In the genomic region with DNA sequence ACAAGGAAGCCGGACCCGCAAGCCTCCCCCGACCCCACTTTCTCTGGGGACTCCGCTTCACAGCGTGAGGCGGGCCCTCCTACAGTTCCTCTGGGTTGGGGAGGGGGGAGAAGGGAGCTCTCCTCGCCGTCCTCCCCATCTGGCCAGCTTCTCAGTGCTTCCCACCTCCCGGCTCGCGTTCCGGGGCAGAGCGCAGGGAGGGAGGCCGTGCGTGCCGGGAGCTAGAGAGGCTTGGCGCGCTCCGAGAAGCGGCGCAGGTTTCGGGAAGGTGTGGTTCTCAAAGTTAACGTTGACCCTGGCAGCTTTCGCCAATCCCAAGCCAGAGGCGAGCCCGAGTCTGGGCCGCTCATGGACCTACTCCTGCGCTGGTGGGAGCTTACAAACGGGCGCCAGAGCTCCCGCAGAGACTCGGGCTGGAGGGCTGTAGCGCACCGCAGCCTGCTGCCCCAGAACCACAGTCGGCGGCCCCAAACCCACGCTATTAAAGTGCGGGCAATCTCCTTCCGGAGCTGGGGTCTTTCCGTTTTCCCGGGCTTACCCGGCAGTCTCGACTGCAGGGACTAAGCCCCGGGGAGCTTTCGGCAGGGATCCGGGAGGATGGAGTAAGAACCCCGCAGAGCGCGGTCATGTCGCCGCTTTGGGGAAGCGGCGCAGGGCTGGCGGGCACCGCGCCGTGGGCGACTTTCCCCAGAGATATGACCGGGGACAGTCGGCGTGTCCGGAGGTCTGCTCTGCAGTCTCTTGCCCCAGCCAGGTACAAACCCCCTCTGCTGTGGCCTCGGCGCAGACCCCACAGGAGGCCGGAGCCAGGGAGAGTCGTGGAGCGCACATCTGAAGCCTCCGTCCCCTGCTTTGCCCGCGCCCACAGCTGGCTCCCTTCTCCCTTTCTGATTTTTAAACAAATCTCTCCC, we compare ENCODE assay signal across 9 cellular contexts. TPM values are rescaled to one million over a fixed set of nuclear protein-coding genes. Genes with fewer than 3 reads are reported as not detected.
A peak's percentile ranks its signal among the peaks of the same experiment; 100 is the strongest.
DNase-seq lines count a peak whose midpoint lies in the region; ATAC-seq, FAIRE-seq and TF ChIP-seq lines count a peak whose summit lies in the region.
"Had no signal": no experiment of that assay in that cellular context is flagged by ENCODE, and none has a peak within 500 bp of the region (broad histone marks: within the 10 kb centered on the region; RNA-seq: fewer than 3 reads in every experiment).

No MANE protein-coding gene starts in this region.

- H3K4me3 ChIP-seq in GM23338 (peak overlapping the region; percentile 87), cardiac fibroblast (replicated peaks in 1 of 2; ENCODE audit: low read depth in 2 of 2, low read length in 2 of 2) (peak overlapping the region; percentile 83 to 94), smooth muscle cell (peak overlapping the region; percentile 95)

- WGBS in smooth muscle cell (ENCODE audit: low lambda C conversion rate), result under 1% methylated on average over 68 of the region's 70 CpGs

- peak overlapping the region; percentile 76 for H3K4me3 Mint-ChIP-seq in GM23338

- no peak for TF ChIP-seq POLR2A in GM12891 (IDR thresholded peaks at IDR 0.05; ENCODE audit: low read depth, low read length)

- no peaks in the 10 kb centered on the region for H3K36me3 Mint-ChIP-seq in GM23338 (ENCODE audit: low read depth)

- peaks cover 69% of the 10 kb centered on the region for H3K27me3 ChIP-seq in GM23338 (ENCODE audit: insufficient read depth)
- no peaks in the 10 kb centered on the region for H3K27me3 ChIP-seq in smooth muscle cell (ENCODE audit: low read depth)

- no peaks in the 10 kb centered on the region for H4K20me1 ChIP-seq in GM23338 (replicated peaks; ENCODE audit: insufficient read depth)
- peaks cover 58% of the 10 kb centered on the region for H4K20me1 ChIP-seq in smooth muscle cell (ENCODE audit: low read depth)

- H3K79me2 ChIP-seq in GM23338 (replicated peaks; ENCODE audit: insufficient read depth), result 0 out of 2 replicates have a peak, but pooled peaks cover 6% of the 10 kb centered on the region
- peaks cover 98% of the 10 kb centered on the region for H3K79me2 ChIP-seq in smooth muscle cell (ENCODE audit: low read depth)

- H3K4me2 ChIP-seq in GM23338, result peak overlapping the region; percentile 92
- peak overlapping the region; percentile 92 for H3K4me2 ChIP-seq in smooth muscle cell

- peak overlapping the region; percentile 95 for H3K9ac ChIP-seq in smooth muscle cell (ENCODE audit: low read depth)

- ATAC-seq in GM23338 (peak; percentile 26), HG03521 (IDR thresholded peaks at IDR 0.05; ENCODE audit: unreplicated experiment) (no peak)

- no peaks in the 10 kb centered on the region for H3K36me3 ChIP-seq in GM23338 (ENCODE audit: insufficient read depth)
- no peaks in the 10 kb centered on the region for H3K36me3 ChIP-seq in smooth muscle cell (ENCODE audit: low read depth)

- DNase-seq in GM23338 (ENCODE audit: low spot score), result peak; percentile 53
- DNase-seq in cardiac fibroblast (ENCODE audit: low read depth in 2 of 2), result peak in 1 of 2 donors; percentile 56
- DNase-seq in kidney tubule cell (ENCODE audit: low spot score), result peak; percentile 11
- no peak for DNase-seq in smooth muscle cell (lab: John Stamatoyannopoulos, UW; ENCODE audit: unreplicated experiment)
- no peak for DNase-seq in GM12891 (ENCODE audit: insufficient read length, low spot score)
- DNase-seq in SKM-1 treated with dmso at 0.1 percent for 144 hours (lab: John Stamatoyannopoulos, UW; ENCODE audit: unreplicated experiment), result no peak
- no peak for DNase-seq in DMS114 treated with DMSO at 0.1 percent for 48 hours (lab: John Stamatoyannopoulos, UW; ENCODE audit: unreplicated experiment)

- no peak for FAIRE-seq in GM12891 (lab: Jason Lieb, UNC)

- H3K27ac ChIP-seq in GM23338 (ENCODE audit: low read depth) (no peak overlapping the region), smooth muscle cell (ENCODE audit: low read depth) (peak overlapping the region; percentile 92)

- TF ChIP-seq CTCF in GM23338 (conservative IDR thresholded peaks at IDR 0.05; ENCODE audit: low read depth in 2 of 2) (no peak), cardiac fibroblast (IDR thresholded peaks at IDR 0.05; ENCODE audit: low read depth, low read length) (no peak), smooth muscle cell (IDR thresholded peaks at IDR 0.05; ENCODE audit: borderline replicate concordance, insufficient read depth, poor library complexity, severe bottlenecking) (no peak)

- H3F3A ChIP-seq in GM23338 (replicated peaks; ENCODE audit: low read depth), result no peaks in the 10 kb centered on the region
- peaks cover 50% of the 10 kb centered on the region for H3F3A ChIP-seq in smooth muscle cell (ENCODE audit: low read depth)

- H3K27me3 Mint-ChIP-seq in GM23338 (ENCODE audit: insufficient read depth, low read depth, poor library complexity), result peaks cover 48% of the 10 kb centered on the region

- H3K9me3 ChIP-seq in smooth muscle cell (replicated peaks; ENCODE audit: low read depth), result no peaks in the 10 kb centered on the region

- peaks cover 34% of the 10 kb centered on the region for H3K4me1 ChIP-seq in GM23338 (ENCODE audit: insufficient read depth)
- peaks cover 34% of the 10 kb centered on the region for H3K4me1 ChIP-seq in smooth muscle cell (ENCODE audit: low read depth)

- peaks cover 38% of the 10 kb centered on the region for H3K4me1 Mint-ChIP-seq in GM23338

- H3K9me2 ChIP-seq in GM23338 (ENCODE audit: insufficient read depth), result no peaks in the 10 kb centered on the region

- no peaks in the 10 kb centered on the region for H3K9me3 Mint-ChIP-seq in GM23338

- H2AFZ ChIP-seq in GM23338 (peak overlapping the region; percentile 93), smooth muscle cell (ENCODE audit: low read depth) (no peak overlapping the region)

- no peak overlapping the region for H3K27ac Mint-ChIP-seq in GM23338

TF ChIP-seq in GM23338, 12 proteins besides CTCF, POLR2A, EP300 and RAD21:
- TF ChIP-seq ETS1 (IDR thresholded peaks at IDR 0.05) (no peak), EZH2 (IDR thresholded peaks at IDR 0.05; ENCODE audit: low read depth, unreplicated experiment) (peak; percentile 40), EZH2phosphoT487 (IDR thresholded peaks at IDR 0.05; ENCODE audit: unreplicated experiment) (peak; percentile 36)

TF ChIP-seq in GM12891, 5 proteins besides CTCF, POLR2A, EP300 and RAD21:
- TF ChIP-seq TAF1 (IDR thresholded peaks at IDR 0.05; ENCODE audit: low read depth, low read length) (no peak), POLR2AphosphoS5 (IDR thresholded peaks at IDR 0.05; ENCODE audit: low read depth, low read length) (no peak), SPI1 (IDR thresholded peaks at IDR 0.05; ENCODE audit: low read depth, low read length) (no peak), POU2F2 (IDR thresholded peaks at IDR 0.05; ENCODE audit: low read depth, low read length) (no peak), PAX5 (IDR thresholded peaks at IDR 0.05; ENCODE audit: insufficient read depth, low read length, severe bottlenecking) (no peak)

RNA-seq across cellular contexts. Expression of gene CDH11, which starts 0.8 kb away (rescaled TPM):
- 8.9 and 19.6 TPM in 2 replicates for total RNA-seq in GM23338 (2014; rRNA removed; shearing (Covaris generic))
- 1.4 and 3.5 TPM in 2 replicates for polyA plus RNA-seq in GM23338 (2016; fragmentation: Nextera tagmentation; extraction: Ambion mirVana)
- total RNA-seq in smooth muscle cell, result 1,172 and 1,251 TPM in 2 replicates
- 637 and 1,034 TPM in 2 replicates for polyA plus RNA-seq in smooth muscle cell
- polyA plus RNA-seq in GM12891 (2012; ENCODE audit: low read depth, missing spikeins), result 0.67 TPM
- total RNA-seq: activated CD8-positive, alpha-beta memory T cell treated with anti-CD3 and anti-CD28 coated beads for 36 hours had no signal

Comparison
In these comparisons a context has a peak if more than half of its experiments do, and no peak if none do; other contexts are left out.
1. DNase-seq: peak in GM23338 (single experiment) and kidney tubule cell (single experiment); none in smooth muscle cell (single experiment), GM12891 (single experiment), SKM-1 treated with dmso at 0.1 percent for 144 hours (single experiment) and DMS114 treated with DMSO at 0.1 percent for 48 hours (single experiment).
2. RNA of gene CDH11, which starts 0.8 kb away (total RNA-seq): 1,172 to 1,251 TPM in smooth muscle cell; 8.9 to 19.6 TPM in GM23338; every median in the first group is over 10 times any median in the second.
3. Peak in every context shown above with its lines, with median percentiles within 50 percentile points of each other: H3K4me3 ChIP-seq.